Comparison of ENCODE assay signal across 21 cellular contexts in the genomic region with DNA sequence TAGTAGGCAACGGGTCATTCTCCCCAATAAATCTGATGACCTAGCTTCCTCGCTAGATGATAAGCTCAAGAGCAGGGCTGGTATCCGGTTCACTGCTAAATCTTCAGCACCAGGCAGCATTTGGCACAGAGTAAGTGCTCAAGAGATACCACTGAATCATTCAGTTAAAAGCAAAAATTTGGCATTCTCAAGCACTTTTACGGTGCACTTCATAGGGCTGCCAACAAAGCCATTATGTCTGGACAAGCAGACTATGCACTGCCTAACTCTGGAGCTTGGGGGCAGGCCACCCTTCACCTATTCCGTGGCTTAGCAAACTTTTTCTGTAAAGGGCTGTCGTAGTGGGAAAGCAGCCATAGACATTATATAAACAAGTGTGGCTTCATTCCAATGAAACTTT. TPM values are rescaled to one million over a fixed set of nuclear protein-coding genes. Genes with fewer than 3 reads are reported as not detected.
"Had no signal": no experiment of that assay in that cellular context is flagged by ENCODE, and none has a peak within 500 bp of the region (broad histone marks: within the 10 kb centered on the region; RNA-seq: fewer than 3 reads in every experiment).

No MANE protein-coding gene starts in this region.

- H3K27ac ChIP-seq: neural progenitor cell, sigmoid colon, SJCRH30, WERI-Rb-1 had no signal

- H3K9ac ChIP-seq: neural progenitor cell had no signal

- H2AFZ ChIP-seq: neural progenitor cell had no signal

- H3K9me3 ChIP-seq: sigmoid colon, SJCRH30 had no signal

- H3K4me2 ChIP-seq: neural progenitor cell had no signal

- DNase-seq: activated CD4-positive, alpha-beta T cell treated with anti-CD3 and anti-CD28 coated beads for 36 hours; activated CD8-positive, alpha-beta memory T cell treated with anti-CD3 and anti-CD28 coated beads, Interleukin-2, amount 50 U/mL, for 4 hours; activated CD8-positive, alpha-beta T cell treated with anti-CD3 and anti-CD28 coated beads for 36 hours; activated naive CD4-positive, alpha-beta T cell; activated naive CD8-positive, alpha-beta T cell treated with anti-CD3 and anti-CD28 coated beads, Interleukin-2, amount 50 U/mL, for 24 hours; effector memory CD8-positive, alpha-beta T cell; midbrain; posterior cingulate gyrus; sigmoid colon; SJCRH30; stimulated activated CD4-positive, alpha-beta T cell treated with anti-CD3 and anti-CD28 coated beads, Interleukin-4, amount 100 ng/mL, for 1 hour; stimulated activated CD8-positive, alpha-beta memory T cell treated with anti-CD3 and anti-CD28 coated beads, Interleukin-4, amount 100 ng/mL, for 48 hours; stimulated activated naive CD8-positive, alpha-beta T cell treated with anti-CD3 and anti-CD28 coated beads, Interleukin-15, Interleukin-2, amounts not matched to agents 100 U/mL and 50 U/mL, for 24 hours; WERI-Rb-1 had no signal

- H3K36me3 ChIP-seq: neural progenitor cell had no signal

- ATAC-seq: activated CD4-positive, alpha-beta T cell treated with anti-CD3 and anti-CD28 coated beads for 36 hours; activated CD8-positive, alpha-beta T cell treated with anti-CD3 and anti-CD28 coated beads for 36 hours; activated naive CD8-positive, alpha-beta T cell treated with anti-CD3 and anti-CD28 coated beads, Interleukin-2, amount 50 U/mL, for 24 hours; effector memory CD8-positive, alpha-beta T cell; esophagus mucosa; stimulated activated naive CD8-positive, alpha-beta T cell treated with anti-CD3 and anti-CD28 coated beads, Interleukin-15, Interleukin-2, amounts not matched to agents 100 U/mL and 50 U/mL, for 24 hours had no signal

- H3K4me3 ChIP-seq: neural progenitor cell, sigmoid colon, SJCRH30 had no signal

- H3K27me3 ChIP-seq: neural progenitor cell, sigmoid colon, SJCRH30 had no signal

- H3K4me1 ChIP-seq: sigmoid colon, SJCRH30 had no signal

RNA-seq across cellular contexts. Expression of a gene that starts 47.9 kb away (rescaled TPM):
- total RNA-seq: activated CD4-positive, alpha-beta T cell treated with anti-CD3 and anti-CD28 coated beads for 36 hours; activated CD8-positive, alpha-beta T cell treated with anti-CD3 and anti-CD28 coated beads for 36 hours; activated T-helper 1 cell treated with anti-CD3 and anti-CD28 coated beads, Interleukin-12 subunit alpha, Interleukin-12 subunit beta, Interleukin-2, Interleukin-4 antibody, amounts not matched to agents 30 ng/mL and 10 ng/mL and 1 ng/mL, durations not matched to agents 14 hours and 24 hours and 36 hours; esophagus mucosa; fibroblast of villous mesenchyme; lower leg skin; sigmoid colon; SJCRH30; temporal lobe; ureter had no signal
- polyA plus RNA-seq: sigmoid colon had no signal
